8 cellular contexts compared by ENCODE assay signal in the genomic region with DNA sequence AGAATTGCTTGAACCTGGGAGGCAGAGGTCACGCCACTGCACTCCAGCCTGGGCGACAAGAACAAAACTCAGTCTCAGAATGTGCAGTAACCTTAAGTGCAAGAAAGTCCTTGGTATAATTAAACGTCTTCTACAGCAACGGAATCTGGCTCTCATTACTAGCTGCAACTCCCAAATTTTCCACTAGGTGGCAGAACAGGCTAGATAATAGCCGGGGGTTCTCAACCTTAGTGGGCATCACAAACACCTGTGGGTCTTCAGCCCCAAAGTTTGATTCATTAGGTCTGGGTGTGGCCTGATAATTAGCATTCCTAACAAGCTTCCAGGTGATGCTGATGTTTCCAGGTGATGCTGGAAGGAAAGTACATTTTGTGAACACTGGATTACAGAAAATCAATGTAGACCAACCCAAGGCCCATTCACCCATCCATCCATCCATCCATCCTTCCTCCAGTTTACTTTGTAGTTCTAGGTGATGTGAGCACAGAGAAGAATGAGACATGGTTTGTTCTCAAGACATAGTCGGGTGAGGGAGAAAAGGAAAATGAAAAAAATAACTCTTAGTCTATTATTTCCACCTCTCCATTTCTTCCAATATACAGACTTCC. TPM values are rescaled to one million over a fixed set of nuclear protein-coding genes. Genes with fewer than 3 reads are reported as not detected.
A peak's percentile ranks its signal among the peaks of the same experiment; 100 is the strongest.
DNase-seq lines count a peak whose midpoint lies in the region; ATAC-seq and TF ChIP-seq lines count a peak whose summit lies in the region.

No MANE protein-coding gene starts in this region.

- peak; percentile 79 for TF ChIP-seq CTCF in GM10248 (IDR thresholded peaks at IDR 0.05; ENCODE audit: control extremely low read depth, extremely low read depth, low read depth, missing control alignments)

- H3K4me1 Mint-ChIP-seq in natural killer cell treated with Interleukin-12 subunit alpha and Interleukin-12 subunit beta and Interleukin-15 and Interleukin-18, amount 100 ng/mL, for 72 hours (ENCODE audit: low read depth in 2 of 2), result no peaks in the 10 kb centered on the region

- peak; percentile 46 for ATAC-seq in HG02981 (IDR thresholded peaks at IDR 0.05; ENCODE audit: unreplicated experiment)
- ATAC-seq in esophagus mucosa, result peak; percentile 63
- peak; percentile 53 to 65 for ATAC-seq in natural killer cell treated with Interleukin-12 subunit alpha and Interleukin-12 subunit beta and Interleukin-15 and Interleukin-18, amount 100 ng/mL, for 72 hours
- no peak for ATAC-seq in GM18861 (IDR thresholded peaks at IDR 0.05; ENCODE audit: unreplicated experiment)

- peaks cover 15% of the 10 kb centered on the region for H3K36me3 Mint-ChIP-seq in natural killer cell treated with Interleukin-12 subunit alpha and Interleukin-12 subunit beta and Interleukin-15 and Interleukin-18, amount 100 ng/mL, for 72 hours

- H3K4me3 Mint-ChIP-seq in natural killer cell treated with Interleukin-12 subunit alpha and Interleukin-12 subunit beta and Interleukin-15 and Interleukin-18, amount 100 ng/mL, for 72 hours, result no peak overlapping the region

- H3K9me3 Mint-ChIP-seq in natural killer cell treated with Interleukin-12 subunit alpha and Interleukin-12 subunit beta and Interleukin-15 and Interleukin-18, amount 100 ng/mL, for 72 hours, result no peaks in the 10 kb centered on the region

- CTCF ChIA-PET in GM10248 (lab: Yijun Ruan, JAX), result interaction anchor here (0.8 to 7.6 kb wide), 42 partner anchors 10 to 644 kb away, joined by 3 to 80 read pairs (median 4); a partner anchor contains a TSS

- H3K27ac Mint-ChIP-seq in natural killer cell treated with Interleukin-12 subunit alpha and Interleukin-12 subunit beta and Interleukin-15 and Interleukin-18, amount 100 ng/mL, for 72 hours, result no peak overlapping the region

- DNase-seq in GM10248 (ENCODE audit: extremely low spot score) (peak; percentile 70), NOMO-1 treated with dmso at 0.1 percent for 144 hours (lab: John Stamatoyannopoulos, UW; ENCODE audit: unreplicated experiment) (peak; percentile 18), stromal cell of bone marrow (ENCODE audit: low read depth) (peak; percentile 25)
- DNase-seq in activated CD8-positive, alpha-beta memory T cell treated with anti-CD3 and anti-CD28 coated beads, Interleukin-2, amount 50 U/mL, for 48 hours, result peak; percentile 84
- DNase-seq in natural killer cell treated with Interleukin-12 subunit alpha and Interleukin-12 subunit beta and Interleukin-15 and Interleukin-18, amount 100 ng/mL, for 72 hours (ENCODE audit: low spot score), result peak; percentile 72

- POLR2A ChIA-PET in GM10248 (lab: Yijun Ruan, JAX), result no interaction called here

- H3K27me3 Mint-ChIP-seq in natural killer cell treated with Interleukin-12 subunit alpha and Interleukin-12 subunit beta and Interleukin-15 and Interleukin-18, amount 100 ng/mL, for 72 hours, result no peaks in the 10 kb centered on the region

RNA-seq across cellular contexts. Expression of a gene that starts 37.3 kb away (rescaled TPM):
- total RNA-seq in esophagus mucosa, result 34.7 TPM
- total RNA-seq in natural killer cell treated with Interleukin-12 subunit alpha and Interleukin-12 subunit beta and Interleukin-15 and Interleukin-18, amount 100 ng/mL, for 72 hours, result 100 to 1,000 TPM in 1 of 2 donors, 10 to 100 TPM in 1; 73.6 to 105 TPM

RNA-seq across cellular contexts. Expression of a gene that starts 41.7 kb away (rescaled TPM):
- 9.8 TPM for total RNA-seq in esophagus mucosa
- total RNA-seq in natural killer cell treated with Interleukin-12 subunit alpha and Interleukin-12 subunit beta and Interleukin-15 and Interleukin-18, amount 100 ng/mL, for 72 hours, result 10 to 100 TPM in 1 of 2 donors, 1 to 10 TPM in 1; 7.7 to 12.7 TPM

Comparison
In these comparisons a context has a peak if more than half of its experiments do, and no peak if none do; other contexts are left out.
1. DNase-seq: peak in every context shown above with its lines; median percentile 84 in activated CD8-positive, alpha-beta memory T cell treated with anti-CD3 and anti-CD28 coated beads, Interleukin-2, amount 50 U/mL, for 48 hours; 72 in natural killer cell treated with Interleukin-12 subunit alpha and Interleukin-12 subunit beta and Interleukin-15 and Interleukin-18, amount 100 ng/mL, for 72 hours; 70 in GM10248; 25 in stromal cell of bone marrow; 18 in NOMO-1 treated with dmso at 0.1 percent for 144 hours.